In the genomic region with DNA sequence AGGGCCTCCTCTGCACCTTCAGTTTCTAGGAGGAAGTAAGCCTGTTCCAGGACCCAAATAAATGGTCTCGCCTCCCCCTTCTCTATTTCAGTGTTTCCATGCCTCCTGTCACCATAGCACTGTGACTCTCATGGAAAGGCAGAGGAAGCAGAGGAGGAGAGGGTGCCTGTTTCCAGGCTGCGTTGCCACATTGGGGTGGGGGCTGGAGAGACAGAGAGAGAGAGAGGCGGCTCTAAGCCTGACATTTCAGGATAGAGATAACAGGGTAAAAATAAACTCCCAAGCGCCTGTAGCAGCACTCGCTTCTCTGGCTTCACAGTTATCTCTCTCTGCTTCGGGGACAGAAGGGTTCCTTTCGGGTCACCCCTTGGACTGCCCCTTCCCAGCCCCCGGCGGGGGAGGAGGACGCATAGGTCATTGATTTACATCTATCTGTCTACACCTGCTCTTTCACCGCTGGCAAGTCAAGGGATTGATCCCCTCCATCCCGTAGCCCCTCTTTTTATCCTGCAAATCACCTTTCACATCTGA, we compare ENCODE assay signal across 22 cellular contexts.
DNase-seq lines count a peak whose midpoint lies in the region; ATAC-seq and TF ChIP-seq lines count a peak whose summit lies in the region.
"Had no signal": no experiment of that assay in that cellular context is flagged by ENCODE, and none has a peak within 500 bp of the region (broad histone marks: within the 10 kb centered on the region; RNA-seq: fewer than 3 reads in every experiment).

No MANE protein-coding gene starts in this region.

- H3K36me3 Mint-ChIP-seq in brain: no peaks in the 10 kb centered on the region
- H3K36me3 Mint-ChIP-seq: activated naive CD8-positive, alpha-beta T cell; CD14-positive monocyte; type B pancreatic cell had no signal

- WGBS in right cardiac atrium: 24% methylated on average over 12 of the region's 12 CpGs
- 71 to 75% methylated on average over 12 of the region's 12 CpGs for WGBS in tibial nerve, 2 donors

- peaks cover 5% of the 10 kb centered on the region for H3K27me3 Mint-ChIP-seq in brain
- H3K27me3 Mint-ChIP-seq: type B pancreatic cell had no signal

- peak overlapping the region in 1 of 5 experiments; percentile 24 for H3K4me3 Mint-ChIP-seq in brain
- H3K4me3 Mint-ChIP-seq: activated naive CD8-positive, alpha-beta T cell; activated T-cell treated with anti-CD3 and anti-CD28 coated beads, Interleukin-2, amount 50 U/mL, for 24 hours; CD14-positive monocyte; endodermal cell; type B pancreatic cell had no signal

- H3K4me1 ChIP-seq in right cardiac atrium (ENCODE audit: control insufficient read depth, insufficient read depth, low read length): peaks cover 22% of the 10 kb centered on the region
- peaks cover 0 to 22% (median 3%) of the 10 kb centered on the region in 4 donors for H3K4me1 ChIP-seq in tibial nerve

- H3K4me3 ChIP-seq in right cardiac atrium (ENCODE audit: low read length) (no peak overlapping the region), tibial nerve (no peak overlapping the region)
- H3K4me3 ChIP-seq: breast epithelium, GM23248 had no signal

- peak overlapping the region in 4 of 5 experiments; percentile 12 to 96 (median 58) for H3K27ac Mint-ChIP-seq in brain
- H3K27ac Mint-ChIP-seq: activated naive CD8-positive, alpha-beta T cell; activated T-cell treated with anti-CD3 and anti-CD28 coated beads, Interleukin-2, amount 50 U/mL, for 24 hours; CD14-positive monocyte; endodermal cell had no signal

- ATAC-seq in right cardiac atrium: peak; percentile 85 to 86
- ATAC-seq: left lobe of liver had no signal

- peaks cover 56% of the 10 kb centered on the region for H3K4me1 Mint-ChIP-seq in brain

- TF ChIP-seq POLR2A in tibial nerve (IDR thresholded peaks at IDR 0.05): no peak

- TF ChIP-seq EP300 in tibial nerve (IDR thresholded peaks at IDR 0.05): no peak

- H3K9me3 ChIP-seq in right cardiac atrium (ENCODE audit: control insufficient read depth, low read length) (no peaks in the 10 kb centered on the region), tibial nerve (no peaks in the 10 kb centered on the region)
- H3K9me3 ChIP-seq: breast epithelium had no signal

- H3K27ac ChIP-seq in right cardiac atrium (ENCODE audit: low read length) (peak overlapping the region; percentile 95), tibial nerve (no peak overlapping the region)
- H3K27ac ChIP-seq: 22Rv1, GM23248 had no signal

- H3K9me3 Mint-ChIP-seq in brain: peaks cover 0 to 2% (median 0%) of the 10 kb centered on the region in 5 experiments
- H3K9me3 Mint-ChIP-seq: activated T-cell treated with anti-CD3 and anti-CD28 coated beads, Interleukin-2, amount 50 U/mL, for 24 hours; CD14-positive monocyte; endodermal cell; type B pancreatic cell had no signal

- intact Hi-C loops in right cardiac atrium (cut with DNase I): loop anchor here in 2 of 4 donors (5.0 to 10.0 kb wide), 3 partner anchors 65 to 185 kb away; a partner anchor contains a TSS

- peak; percentile 30 for DNase-seq in DMS53 (lab: John Stamatoyannopoulos, UW)
- DNase-seq in DMS53 treated with DMSO at 0.1 percent for 48 hours (lab: John Stamatoyannopoulos, UW; ENCODE audit: unreplicated experiment): no peak
- peak; percentile 30 to 79 (median 71) for DNase-seq in right cardiac atrium
- DNase-seq in superior temporal gyrus (ENCODE audit: extremely low spot score): peak; percentile 29
- DNase-seq in HCEC 1CT: no peak
- no peak for DNase-seq in AG08396 (ENCODE audit: low spot score)
- DNase-seq in tibial nerve (ENCODE audit: low spot score in 2 of 2): no peak
- DNase-seq: activated CD4-positive, alpha-beta T cell treated with anti-CD3 and anti-CD28 coated beads, Interleukin-2, amount 50 U/mL, for 48 hours; activated T-cell treated with anti-CD3 and anti-CD28 coated beads, Interleukin-2, amount 50 U/mL, for 24 hours; endodermal cell; GM23248; Kasumi-1; NCI-H524; stimulated activated CD4-positive, alpha-beta T cell treated with anti-CD3 and anti-CD28 coated beads, Interleukin-12 subunit alpha, Interleukin-12 subunit beta, amount 100 ng/mL, for 4 hours; stimulated activated naive CD4-positive, alpha-beta T cell had no signal

- H3K27me3 ChIP-seq in right cardiac atrium (ENCODE audit: control insufficient read depth, insufficient read depth) (no peaks in the 10 kb centered on the region), tibial nerve (no peaks in the 10 kb centered on the region)
- H3K27me3 ChIP-seq: breast epithelium had no signal

- TF ChIP-seq CTCF in brain (conservative IDR thresholded peaks at IDR 0.05) (no peak), tibial nerve (IDR thresholded peaks at IDR 0.05) (no peak)

- no peaks in the 10 kb centered on the region for H3K36me3 ChIP-seq in tibial nerve
- H3K36me3 ChIP-seq: breast epithelium had no signal

Comparison
In these comparisons a context has a peak if more than half of its experiments do, and no peak if none do; other contexts are left out.
1. DNase-seq: peak in DMS53 (single experiment), right cardiac atrium (3 of 3) and superior temporal gyrus (single experiment); none in DMS53 treated with DMSO at 0.1 percent for 48 hours (single experiment), HCEC 1CT (single experiment), AG08396 (single experiment) and tibial nerve (0 of 2).